1 cellular context compared by ENCODE assay signal in the genomic region with DNA sequence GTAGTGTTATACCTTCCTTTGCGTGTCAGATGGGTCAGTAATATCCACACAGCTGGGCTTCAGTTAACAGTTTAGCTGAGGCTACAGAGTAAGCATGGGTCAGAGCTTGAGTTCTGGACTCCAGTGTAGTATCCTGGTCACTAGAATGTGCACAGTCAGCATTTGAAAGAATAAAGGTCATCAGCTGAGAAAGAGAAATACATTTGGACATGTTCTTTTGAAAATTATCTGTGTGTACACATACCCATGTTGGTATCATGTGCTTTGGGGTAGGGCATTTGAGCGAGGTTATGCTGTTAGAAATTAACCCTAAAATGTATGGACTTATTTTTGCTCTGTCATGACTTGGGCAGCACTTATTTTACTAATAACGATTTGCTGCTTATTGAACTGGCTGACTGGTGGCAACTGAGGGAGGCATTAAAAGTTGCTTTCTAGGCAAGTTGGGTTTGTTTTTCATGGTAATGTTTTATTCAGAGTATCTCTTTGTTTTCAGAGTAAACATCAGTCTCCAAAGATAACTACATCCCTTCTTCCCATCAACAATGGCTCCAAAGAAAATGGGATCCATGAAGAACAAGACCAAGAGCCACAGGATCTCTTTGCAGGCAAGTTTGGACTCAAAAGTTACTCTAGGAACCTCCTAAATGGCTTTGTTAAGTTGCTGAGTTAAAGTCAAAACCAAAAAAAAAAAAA.
TF ChIP-seq lines count a peak whose summit lies in the region.

No MANE protein-coding gene starts in this region.

TF ChIP-seq in GM23338, 12 proteins besides CTCF, POLR2A, EP300 and RAD21 (continued from another document):
- TF ChIP-seq, protein P1, sequence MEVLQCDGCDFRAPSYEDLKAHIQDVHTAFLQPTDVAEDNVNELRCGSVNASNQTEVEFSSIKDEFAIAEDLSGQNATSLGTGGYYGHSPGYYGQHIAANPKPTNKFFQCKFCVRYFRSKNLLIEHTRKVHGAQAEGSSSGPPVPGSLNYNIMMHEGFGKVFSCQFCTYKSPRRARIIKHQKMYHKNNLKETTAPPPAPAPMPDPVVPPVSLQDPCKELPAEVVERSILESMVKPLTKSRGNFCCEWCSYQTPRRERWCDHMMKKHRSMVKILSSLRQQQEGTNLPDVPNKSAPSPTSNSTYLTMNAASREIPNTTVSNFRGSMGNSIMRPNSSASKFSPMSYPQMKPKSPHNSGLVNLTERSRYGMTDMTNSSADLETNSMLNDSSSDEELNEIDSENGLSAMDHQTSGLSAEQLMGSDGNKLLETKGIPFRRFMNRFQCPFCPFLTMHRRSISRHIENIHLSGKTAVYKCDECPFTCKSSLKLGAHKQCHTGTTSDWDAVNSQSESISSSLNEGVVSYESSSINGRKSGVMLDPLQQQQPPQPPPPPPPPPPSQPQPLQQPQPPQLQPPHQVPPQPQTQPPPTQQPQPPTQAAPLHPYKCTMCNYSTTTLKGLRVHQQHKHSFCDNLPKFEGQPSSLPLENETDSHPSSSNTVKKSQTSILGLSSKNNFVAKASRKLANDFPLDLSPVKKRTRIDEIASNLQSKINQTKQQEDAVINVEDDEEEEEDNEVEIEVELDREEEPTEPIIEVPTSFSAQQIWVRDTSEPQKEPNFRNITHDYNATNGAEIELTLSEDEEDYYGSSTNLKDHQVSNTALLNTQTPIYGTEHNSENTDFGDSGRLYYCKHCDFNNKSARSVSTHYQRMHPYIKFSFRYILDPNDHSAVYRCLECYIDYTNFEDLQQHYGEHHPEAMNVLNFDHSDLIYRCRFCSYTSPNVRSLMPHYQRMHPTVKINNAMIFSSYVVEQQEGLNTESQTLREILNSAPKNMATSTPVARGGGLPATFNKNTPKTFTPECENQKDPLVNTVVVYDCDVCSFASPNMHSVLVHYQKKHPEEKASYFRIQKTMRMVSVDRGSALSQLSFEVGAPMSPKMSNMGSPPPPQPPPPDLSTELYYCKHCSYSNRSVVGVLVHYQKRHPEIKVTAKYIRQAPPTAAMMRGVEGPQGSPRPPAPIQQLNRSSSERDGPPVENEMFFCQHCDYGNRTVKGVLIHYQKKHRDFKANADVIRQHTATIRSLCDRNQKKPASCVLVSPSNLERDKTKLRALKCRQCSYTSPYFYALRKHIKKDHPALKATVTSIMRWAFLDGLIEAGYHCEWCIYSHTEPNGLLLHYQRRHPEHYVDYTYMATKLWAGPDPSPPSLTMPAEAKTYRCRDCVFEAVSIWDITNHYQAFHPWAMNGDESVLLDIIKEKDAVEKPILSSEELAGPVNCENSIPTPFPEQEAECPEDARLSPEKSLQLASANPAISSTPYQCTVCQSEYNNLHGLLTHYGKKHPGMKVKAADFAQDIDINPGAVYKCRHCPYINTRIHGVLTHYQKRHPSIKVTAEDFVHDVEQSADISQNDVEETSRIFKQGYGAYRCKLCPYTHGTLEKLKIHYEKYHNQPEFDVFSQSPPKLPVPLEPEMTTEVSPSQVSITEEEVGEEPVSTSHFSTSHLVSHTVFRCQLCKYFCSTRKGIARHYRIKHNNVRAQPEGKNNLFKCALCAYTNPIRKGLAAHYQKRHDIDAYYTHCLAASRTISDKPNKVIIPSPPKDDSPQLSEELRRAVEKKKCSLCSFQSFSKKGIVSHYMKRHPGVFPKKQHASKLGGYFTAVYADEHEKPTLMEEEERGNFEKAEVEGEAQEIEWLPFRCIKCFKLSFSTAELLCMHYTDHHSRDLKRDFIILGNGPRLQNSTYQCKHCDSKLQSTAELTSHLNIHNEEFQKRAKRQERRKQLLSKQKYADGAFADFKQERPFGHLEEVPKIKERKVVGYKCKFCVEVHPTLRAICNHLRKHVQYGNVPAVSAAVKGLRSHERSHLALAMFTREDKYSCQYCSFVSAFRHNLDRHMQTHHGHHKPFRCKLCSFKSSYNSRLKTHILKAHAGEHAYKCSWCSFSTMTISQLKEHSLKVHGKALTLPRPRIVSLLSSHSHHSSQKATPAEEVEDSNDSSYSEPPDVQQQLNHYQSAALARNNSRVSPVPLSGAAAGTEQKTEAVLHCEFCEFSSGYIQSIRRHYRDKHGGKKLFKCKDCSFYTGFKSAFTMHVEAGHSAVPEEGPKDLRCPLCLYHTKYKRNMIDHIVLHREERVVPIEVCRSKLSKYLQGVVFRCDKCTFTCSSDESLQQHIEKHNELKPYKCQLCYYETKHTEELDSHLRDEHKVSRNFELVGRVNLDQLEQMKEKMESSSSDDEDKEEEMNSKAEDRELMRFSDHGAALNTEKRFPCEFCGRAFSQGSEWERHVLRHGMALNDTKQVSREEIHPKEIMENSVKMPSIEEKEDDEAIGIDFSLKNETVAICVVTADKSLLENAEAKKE (CRISPR knock-in tag; IDR thresholded peaks at IDR 0.05), result no peak
- TF ChIP-seq POLR2AphosphoS5 (IDR thresholded peaks at IDR 0.05; ENCODE audit: low read depth), result no peak
- no peak for TF ChIP-seq ZNF331 (CRISPR knock-in tag; IDR thresholded peaks at IDR 0.05; ENCODE audit: low read depth)
- TF ChIP-seq STAT1 (IDR thresholded peaks at IDR 0.05; ENCODE audit: unreplicated experiment), result no peak
- no peak for TF ChIP-seq EZH2phosphoT487 (IDR thresholded peaks at IDR 0.05; ENCODE audit: unreplicated experiment)
- TF ChIP-seq, protein P2, sequence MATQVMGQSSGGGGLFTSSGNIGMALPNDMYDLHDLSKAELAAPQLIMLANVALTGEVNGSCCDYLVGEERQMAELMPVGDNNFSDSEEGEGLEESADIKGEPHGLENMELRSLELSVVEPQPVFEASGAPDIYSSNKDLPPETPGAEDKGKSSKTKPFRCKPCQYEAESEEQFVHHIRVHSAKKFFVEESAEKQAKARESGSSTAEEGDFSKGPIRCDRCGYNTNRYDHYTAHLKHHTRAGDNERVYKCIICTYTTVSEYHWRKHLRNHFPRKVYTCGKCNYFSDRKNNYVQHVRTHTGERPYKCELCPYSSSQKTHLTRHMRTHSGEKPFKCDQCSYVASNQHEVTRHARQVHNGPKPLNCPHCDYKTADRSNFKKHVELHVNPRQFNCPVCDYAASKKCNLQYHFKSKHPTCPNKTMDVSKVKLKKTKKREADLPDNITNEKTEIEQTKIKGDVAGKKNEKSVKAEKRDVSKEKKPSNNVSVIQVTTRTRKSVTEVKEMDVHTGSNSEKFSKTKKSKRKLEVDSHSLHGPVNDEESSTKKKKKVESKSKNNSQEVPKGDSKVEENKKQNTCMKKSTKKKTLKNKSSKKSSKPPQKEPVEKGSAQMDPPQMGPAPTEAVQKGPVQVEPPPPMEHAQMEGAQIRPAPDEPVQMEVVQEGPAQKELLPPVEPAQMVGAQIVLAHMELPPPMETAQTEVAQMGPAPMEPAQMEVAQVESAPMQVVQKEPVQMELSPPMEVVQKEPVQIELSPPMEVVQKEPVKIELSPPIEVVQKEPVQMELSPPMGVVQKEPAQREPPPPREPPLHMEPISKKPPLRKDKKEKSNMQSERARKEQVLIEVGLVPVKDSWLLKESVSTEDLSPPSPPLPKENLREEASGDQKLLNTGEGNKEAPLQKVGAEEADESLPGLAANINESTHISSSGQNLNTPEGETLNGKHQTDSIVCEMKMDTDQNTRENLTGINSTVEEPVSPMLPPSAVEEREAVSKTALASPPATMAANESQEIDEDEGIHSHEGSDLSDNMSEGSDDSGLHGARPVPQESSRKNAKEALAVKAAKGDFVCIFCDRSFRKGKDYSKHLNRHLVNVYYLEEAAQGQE (IDR thresholded peaks at IDR 0.05; ENCODE audit: unreplicated experiment), result no peak
